1 cellular context compared by ENCODE assay signal in the genomic region with DNA sequence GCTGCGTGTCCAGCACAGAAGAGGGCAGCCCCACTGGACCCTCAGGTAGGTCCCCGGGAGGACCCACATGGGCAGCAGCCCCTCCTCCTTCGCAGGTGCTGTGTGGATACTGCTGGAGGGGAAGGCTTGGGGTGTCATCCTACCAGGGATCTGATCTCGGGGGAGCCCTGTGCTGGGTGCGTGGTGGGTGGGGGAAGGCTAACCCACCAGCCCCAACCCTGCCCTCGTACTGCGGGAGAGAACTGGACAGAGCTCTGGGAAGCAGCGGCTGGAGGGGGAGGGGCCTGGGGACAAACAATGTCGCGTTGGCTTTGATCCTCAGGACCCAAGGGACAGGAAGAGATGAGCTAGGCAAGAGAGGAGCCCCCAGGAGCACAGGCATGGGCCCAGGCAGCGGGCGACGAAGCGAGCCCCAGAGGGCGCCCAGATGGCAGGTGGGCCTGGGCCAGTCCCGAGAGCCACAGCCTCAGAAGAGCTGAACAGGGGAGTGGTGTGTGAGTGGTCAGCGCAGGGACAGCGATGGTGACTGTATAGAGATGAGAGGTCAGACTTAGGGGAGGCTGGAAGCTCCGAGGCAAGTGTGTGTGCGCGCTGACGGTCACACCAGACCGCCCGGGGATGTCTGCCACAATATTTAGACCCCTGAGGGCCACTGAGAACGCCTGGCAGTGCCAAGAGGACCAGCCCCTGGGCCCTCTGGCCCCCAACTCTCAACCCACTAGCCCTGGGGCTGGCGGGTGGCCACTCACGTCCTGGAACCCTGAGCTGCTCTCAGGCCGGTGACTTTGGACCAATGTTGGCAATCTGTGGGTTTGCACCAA.
TF ChIP-seq lines count a peak whose summit lies in the region.

No MANE protein-coding gene starts in this region.

TF ChIP-seq in HepG2, 621 proteins besides CTCF, POLR2A, EP300 and RAD21 (continued from another document and continues in another):
- TF ChIP-seq JUNB (CRISPR knock-in tag; IDR thresholded peaks at IDR 0.05; ENCODE audit: borderline replicate concordance) (no peak), MTF2 (CRISPR knock-in tag; IDR thresholded peaks at IDR 0.05; ENCODE audit: borderline replicate concordance) (no peak), ZNF292 (CRISPR knock-in tag; IDR thresholded peaks at IDR 0.05; ENCODE audit: borderline replicate concordance, low read depth) (no peak), ZNF484 (CRISPR knock-in tag; IDR thresholded peaks at IDR 0.05; ENCODE audit: borderline replicate concordance, low read depth) (no peak), DNMT1 (CRISPR knock-in tag; IDR thresholded peaks at IDR 0.05) (no peak), HNRNPUL1 (IDR thresholded peaks at IDR 0.05; ENCODE audit: low read depth, low read length) (no peak), ZKSCAN8 (CRISPR knock-in tag; IDR thresholded peaks at IDR 0.05; ENCODE audit: borderline replicate concordance) (no peak), RELA (CRISPR knock-in tag; IDR thresholded peaks at IDR 0.05) (no peak), ZNF432 (CRISPR knock-in tag; IDR thresholded peaks at IDR 0.05; ENCODE audit: borderline replicate concordance) (no peak), ZNF33A (CRISPR knock-in tag; IDR thresholded peaks at IDR 0.05; ENCODE audit: borderline replicate concordance) (no peak), MYC (CRISPR knock-in tag; IDR thresholded peaks at IDR 0.05; ENCODE audit: borderline replicate concordance) (0 out of 2 replicates have a peak, but pooled peaks have one; percentile 66), AKAP8 (CRISPR knock-in tag; IDR thresholded peaks at IDR 0.05) (peak; percentile 78; the same call in 1 of the 2 replicates), ZNF83 (CRISPR knock-in tag; IDR thresholded peaks at IDR 0.05; ENCODE audit: borderline replicate concordance) (no peak), ARNT2 (CRISPR knock-in tag; IDR thresholded peaks at IDR 0.05; ENCODE audit: low read depth) (peak; percentile 85; the same call in 1 of the 2 replicates), ZBTB7A (CRISPR knock-in tag; IDR thresholded peaks at IDR 0.05) (peak; percentile 48; the same call in 1 of the 2 replicates), SMARCE1 (IDR thresholded peaks at IDR 0.05; ENCODE audit: borderline replicate concordance) (no peak), ZNF274 (CRISPR knock-in tag; IDR thresholded peaks at IDR 0.05) (no peak), ZBTB8A (CRISPR knock-in tag; IDR thresholded peaks at IDR 0.05; ENCODE audit: borderline replicate concordance, low read depth) (no peak), NONO (IDR thresholded peaks at IDR 0.05) (no peak), NONO (CRISPR knock-in tag; conservative IDR thresholded peaks at IDR 0.05) (0 out of 2 replicates have a peak, but pooled peaks have one; percentile 21), RBFOX2 (IDR thresholded peaks at IDR 0.05; ENCODE audit: low read depth, low read length) (no peak), ZNF143 (CRISPR knock-in tag; IDR thresholded peaks at IDR 0.05) (no peak), CBX1 (IDR thresholded peaks at IDR 0.05; ENCODE audit: low read depth) (no peak), SNRNP70 (IDR thresholded peaks at IDR 0.05; ENCODE audit: low read depth, low read length) (no peak), POLR2AphosphoS2 (IDR thresholded peaks at IDR 0.05; ENCODE audit: low read depth, low read length) (peak; percentile 35; the same call in 1 of the 2 replicates), ZFP82 (CRISPR knock-in tag; IDR thresholded peaks at IDR 0.05; ENCODE audit: borderline replicate concordance) (no peak; the same call in none of the 2 replicates), CCAR2 (optimal IDR thresholded peaks at IDR 0.05; ENCODE audit: low read depth, low read length) (no peak), ZNF672 (CRISPR knock-in tag; IDR thresholded peaks at IDR 0.05) (no peak), ZC3H13 (CRISPR knock-in tag; IDR thresholded peaks at IDR 0.05) (peak; percentile 70), MEIS2 (CRISPR knock-in tag; IDR thresholded peaks at IDR 0.05) (no peak), ZNF558 (CRISPR knock-in tag; IDR thresholded peaks at IDR 0.05; ENCODE audit: borderline replicate concordance) (no peak), CHD2 (IDR thresholded peaks at IDR 0.05; ENCODE audit: low read depth, low read length) (no peak), ZNF17 (CRISPR knock-in tag; IDR thresholded peaks at IDR 0.05) (no peak)
- TF ChIP-seq, protein P1, sequence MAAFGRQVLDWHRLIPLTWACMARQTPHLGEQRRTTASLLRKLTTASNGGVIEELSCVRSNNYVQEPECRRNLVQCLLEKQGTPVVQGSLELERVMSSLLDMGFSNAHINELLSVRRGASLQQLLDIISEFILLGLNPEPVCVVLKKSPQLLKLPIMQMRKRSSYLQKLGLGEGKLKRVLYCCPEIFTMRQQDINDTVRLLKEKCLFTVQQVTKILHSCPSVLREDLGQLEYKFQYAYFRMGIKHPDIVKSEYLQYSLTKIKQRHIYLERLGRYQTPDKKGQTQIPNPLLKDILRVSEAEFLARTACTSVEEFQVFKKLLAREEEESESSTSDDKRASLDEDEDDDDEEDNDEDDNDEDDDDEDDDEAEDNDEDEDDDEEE (CRISPR knock-in tag; IDR thresholded peaks at IDR 0.05): no peak
- TF ChIP-seq, protein P2, sequence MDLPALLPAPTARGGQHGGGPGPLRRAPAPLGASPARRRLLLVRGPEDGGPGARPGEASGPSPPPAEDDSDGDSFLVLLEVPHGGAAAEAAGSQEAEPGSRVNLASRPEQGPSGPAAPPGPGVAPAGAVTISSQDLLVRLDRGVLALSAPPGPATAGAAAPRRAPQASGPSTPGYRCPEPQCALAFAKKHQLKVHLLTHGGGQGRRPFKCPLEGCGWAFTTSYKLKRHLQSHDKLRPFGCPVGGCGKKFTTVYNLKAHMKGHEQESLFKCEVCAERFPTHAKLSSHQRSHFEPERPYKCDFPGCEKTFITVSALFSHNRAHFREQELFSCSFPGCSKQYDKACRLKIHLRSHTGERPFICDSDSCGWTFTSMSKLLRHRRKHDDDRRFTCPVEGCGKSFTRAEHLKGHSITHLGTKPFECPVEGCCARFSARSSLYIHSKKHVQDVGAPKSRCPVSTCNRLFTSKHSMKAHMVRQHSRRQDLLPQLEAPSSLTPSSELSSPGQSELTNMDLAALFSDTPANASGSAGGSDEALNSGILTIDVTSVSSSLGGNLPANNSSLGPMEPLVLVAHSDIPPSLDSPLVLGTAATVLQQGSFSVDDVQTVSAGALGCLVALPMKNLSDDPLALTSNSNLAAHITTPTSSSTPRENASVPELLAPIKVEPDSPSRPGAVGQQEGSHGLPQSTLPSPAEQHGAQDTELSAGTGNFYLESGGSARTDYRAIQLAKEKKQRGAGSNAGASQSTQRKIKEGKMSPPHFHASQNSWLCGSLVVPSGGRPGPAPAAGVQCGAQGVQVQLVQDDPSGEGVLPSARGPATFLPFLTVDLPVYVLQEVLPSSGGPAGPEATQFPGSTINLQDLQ (CRISPR knock-in tag; IDR thresholded peaks at IDR 0.05): peak; percentile 63; the same call in 1 of the 2 replicates
- TF ChIP-seq, protein P3, sequence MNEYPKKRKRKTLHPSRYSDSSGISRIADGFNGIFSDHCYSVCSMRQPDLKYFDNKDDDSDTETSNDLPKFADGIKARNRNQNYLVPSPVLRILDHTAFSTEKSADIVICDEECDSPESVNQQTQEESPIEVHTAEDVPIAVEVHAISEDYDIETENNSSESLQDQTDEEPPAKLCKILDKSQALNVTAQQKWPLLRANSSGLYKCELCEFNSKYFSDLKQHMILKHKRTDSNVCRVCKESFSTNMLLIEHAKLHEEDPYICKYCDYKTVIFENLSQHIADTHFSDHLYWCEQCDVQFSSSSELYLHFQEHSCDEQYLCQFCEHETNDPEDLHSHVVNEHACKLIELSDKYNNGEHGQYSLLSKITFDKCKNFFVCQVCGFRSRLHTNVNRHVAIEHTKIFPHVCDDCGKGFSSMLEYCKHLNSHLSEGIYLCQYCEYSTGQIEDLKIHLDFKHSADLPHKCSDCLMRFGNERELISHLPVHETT (CRISPR knock-in tag; conservative IDR thresholded peaks at IDR 0.05): 0 out of 2 replicates have a peak, but pooled peaks have one; percentile 6
- TF ChIP-seq, protein P4, sequence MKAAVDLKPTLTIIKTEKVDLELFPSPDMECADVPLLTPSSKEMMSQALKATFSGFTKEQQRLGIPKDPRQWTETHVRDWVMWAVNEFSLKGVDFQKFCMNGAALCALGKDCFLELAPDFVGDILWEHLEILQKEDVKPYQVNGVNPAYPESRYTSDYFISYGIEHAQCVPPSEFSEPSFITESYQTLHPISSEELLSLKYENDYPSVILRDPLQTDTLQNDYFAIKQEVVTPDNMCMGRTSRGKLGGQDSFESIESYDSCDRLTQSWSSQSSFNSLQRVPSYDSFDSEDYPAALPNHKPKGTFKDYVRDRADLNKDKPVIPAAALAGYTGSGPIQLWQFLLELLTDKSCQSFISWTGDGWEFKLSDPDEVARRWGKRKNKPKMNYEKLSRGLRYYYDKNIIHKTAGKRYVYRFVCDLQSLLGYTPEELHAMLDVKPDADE (CRISPR knock-in tag; IDR thresholded peaks at IDR 0.05): no peak
- TF ChIP-seq, protein P5, sequence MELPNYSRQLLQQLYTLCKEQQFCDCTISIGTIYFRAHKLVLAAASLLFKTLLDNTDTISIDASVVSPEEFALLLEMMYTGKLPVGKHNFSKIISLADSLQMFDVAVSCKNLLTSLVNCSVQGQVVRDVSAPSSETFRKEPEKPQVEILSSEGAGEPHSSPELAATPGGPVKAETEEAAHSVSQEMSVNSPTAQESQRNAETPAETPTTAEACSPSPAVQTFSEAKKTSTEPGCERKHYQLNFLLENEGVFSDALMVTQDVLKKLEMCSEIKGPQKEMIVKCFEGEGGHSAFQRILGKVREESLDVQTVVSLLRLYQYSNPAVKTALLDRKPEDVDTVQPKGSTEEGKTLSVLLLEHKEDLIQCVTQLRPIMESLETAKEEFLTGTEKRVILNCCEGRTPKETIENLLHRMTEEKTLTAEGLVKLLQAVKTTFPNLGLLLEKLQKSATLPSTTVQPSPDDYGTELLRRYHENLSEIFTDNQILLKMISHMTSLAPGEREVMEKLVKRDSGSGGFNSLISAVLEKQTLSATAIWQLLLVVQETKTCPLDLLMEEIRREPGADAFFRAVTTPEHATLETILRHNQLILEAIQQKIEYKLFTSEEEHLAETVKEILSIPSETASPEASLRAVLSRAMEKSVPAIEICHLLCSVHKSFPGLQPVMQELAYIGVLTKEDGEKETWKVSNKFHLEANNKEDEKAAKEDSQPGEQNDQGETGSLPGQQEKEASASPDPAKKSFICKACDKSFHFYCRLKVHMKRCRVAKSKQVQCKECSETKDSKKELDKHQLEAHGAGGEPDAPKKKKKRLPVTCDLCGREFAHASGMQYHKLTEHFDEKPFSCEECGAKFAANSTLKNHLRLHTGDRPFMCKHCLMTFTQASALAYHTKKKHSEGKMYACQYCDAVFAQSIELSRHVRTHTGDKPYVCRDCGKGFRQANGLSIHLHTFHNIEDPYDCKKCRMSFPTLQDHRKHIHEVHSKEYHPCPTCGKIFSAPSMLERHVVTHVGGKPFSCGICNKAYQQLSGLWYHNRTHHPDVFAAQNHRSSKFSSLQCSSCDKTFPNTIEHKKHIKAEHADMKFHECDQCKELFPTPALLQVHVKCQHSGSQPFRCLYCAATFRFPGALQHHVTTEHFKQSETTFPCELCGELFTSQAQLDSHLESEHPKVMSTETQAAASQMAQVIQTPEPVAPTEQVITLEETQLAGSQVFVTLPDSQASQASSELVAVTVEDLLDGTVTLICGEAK (IDR thresholded peaks at IDR 0.05): no peak
- TF ChIP-seq, protein P5 (CRISPR knock-in tag; IDR thresholded peaks at IDR 0.05): no peak; the same call in 1 of the 2 replicates
- TF ChIP-seq, protein P6, sequence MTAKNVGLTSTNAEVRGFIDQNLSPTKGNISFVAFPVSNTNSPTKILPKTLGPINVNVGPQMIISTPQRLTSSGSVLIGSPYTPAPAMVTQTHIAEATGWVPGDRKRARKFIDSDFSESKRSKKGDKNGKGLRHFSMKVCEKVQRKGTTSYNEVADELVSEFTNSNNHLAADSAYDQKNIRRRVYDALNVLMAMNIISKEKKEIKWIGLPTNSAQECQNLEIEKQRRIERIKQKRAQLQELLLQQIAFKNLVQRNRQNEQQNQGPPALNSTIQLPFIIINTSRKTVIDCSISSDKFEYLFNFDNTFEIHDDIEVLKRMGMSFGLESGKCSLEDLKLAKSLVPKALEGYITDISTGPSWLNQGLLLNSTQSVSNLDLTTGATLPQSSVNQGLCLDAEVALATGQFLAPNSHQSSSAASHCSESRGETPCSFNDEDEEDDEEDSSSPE (CRISPR knock-in tag; IDR thresholded peaks at IDR 0.05): peak; percentile 37; the same call in 1 of the 2 replicates
- TF ChIP-seq, protein P7, sequence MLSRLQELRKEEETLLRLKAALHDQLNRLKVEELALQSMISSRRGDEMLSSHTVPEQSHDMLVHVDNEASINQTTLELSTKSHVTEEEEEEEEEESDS (CRISPR knock-in tag; IDR thresholded peaks at IDR 0.05; ENCODE audit: borderline replicate concordance): no peak
